In the genomic region with DNA sequence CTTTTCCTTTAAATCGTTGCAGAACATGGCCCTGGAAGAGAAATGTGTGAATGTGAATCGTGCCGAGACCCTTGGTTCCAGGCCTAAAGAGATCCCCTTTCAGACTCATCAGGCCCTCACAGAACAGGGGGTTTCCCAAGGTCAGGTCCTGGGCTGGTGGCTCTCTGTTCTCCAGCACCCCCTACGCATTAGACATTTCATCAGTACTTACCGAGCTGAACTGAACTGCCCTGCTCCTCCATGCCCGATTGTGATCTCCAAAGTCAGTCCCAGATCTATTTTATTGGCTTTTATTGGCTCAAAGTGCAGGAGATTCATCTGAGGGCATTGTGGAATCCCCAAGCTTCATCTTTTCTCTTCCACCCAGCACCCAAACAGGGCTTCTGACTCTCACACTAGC, we compare ENCODE assay signal across 13 cellular contexts. TPM values are rescaled to one million over a fixed set of nuclear protein-coding genes. Genes with fewer than 3 reads are reported as not detected.
DNase-seq lines count a peak whose midpoint lies in the region; ATAC-seq, FAIRE-seq and TF ChIP-seq lines count a peak whose summit lies in the region.
"Had no signal": no experiment of that assay in that cellular context is flagged by ENCODE, and none has a peak within 500 bp of the region (broad histone marks: within the 10 kb centered on the region; RNA-seq: fewer than 3 reads in every experiment).

No MANE protein-coding gene starts in this region.

- H3K27me3 Mint-ChIP-seq in activated naive CD4-positive, alpha-beta T cell treated with anti-CD3 and anti-CD28 coated beads, Interleukin-2, amount 10 ng/mL, durations not matched to agents 7 days and 5 days, result no peaks in the 10 kb centered on the region
- H3K27me3 Mint-ChIP-seq in stimulated activated naive B cell treated with anti-CD40 and anti-IgM and Interleukin-4, amounts not matched to agents 10 μg/mL and 1 μg/mL and 100 μg/mL, for 72 hours, result no peaks in the 10 kb centered on the region

- H3K4me1 ChIP-seq in Peyer's patch (peaks cover 0 to 19% (median 7%) of the 10 kb centered on the region in 4 donors), HAP-1 (peaks cover 1% of the 10 kb centered on the region)

- H3K27me3 ChIP-seq in Peyer's patch, result no peaks in the 10 kb centered on the region
- no peaks in the 10 kb centered on the region for H3K27me3 ChIP-seq in HAP-1 (ENCODE audit: low read depth)

- H3K36me3 Mint-ChIP-seq in activated naive CD4-positive, alpha-beta T cell treated with anti-CD3 and anti-CD28 coated beads, Interleukin-2, amount 10 ng/mL, durations not matched to agents 7 days and 5 days, result peaks cover 70% of the 10 kb centered on the region
- peaks cover 57 to 80% of the 10 kb centered on the region in 2 donors for H3K36me3 Mint-ChIP-seq in stimulated activated naive B cell treated with anti-CD40 and anti-IgM and Interleukin-4, amounts not matched to agents 10 μg/mL and 1 μg/mL and 100 μg/mL, for 72 hours

- CTCF ChIA-PET in activated naive CD4-positive, alpha-beta T cell treated with anti-CD3 and anti-CD28 coated beads, Interleukin-2, amount 10 ng/mL, durations not matched to agents 7 days and 5 days (lab: Charles Lee), result interaction anchor here (0.9 to 1.2 kb wide), 3 partner anchors 12 to 48 kb away, joined by 3 to 4 read pairs (median 3); no protein-coding TSS in a partner anchor

- in situ Hi-C loops in HAP-1 (cut with MboI; ENCODE audit: low sequenced_read_pairs), result no loop called here

- no peak for DNase-seq in activated naive CD4-positive, alpha-beta T cell treated with anti-CD3 and anti-CD28 coated beads, Interleukin-2, amount 10 ng/mL, durations not matched to agents 7 days and 5 days
- no peak for DNase-seq in activated naive CD4-positive, alpha-beta T cell treated with anti-CD3 and anti-CD28 coated beads, Interleukin-2, amount 50 U/mL, for 16 hours
- peak in 2 of 3 donors; percentile 27 to 50 for DNase-seq in Peyer's patch
- peak; percentile 29 for DNase-seq in stimulated activated naive B cell treated with anti-CD40 and anti-IgM and Interleukin-4, amounts not matched to agents 10 μg/mL and 1 μg/mL and 100 μg/mL, for 72 hours
- no peak for DNase-seq in HAP-1 (ENCODE audit: low spot score in 2 of 2)
- DNase-seq in D721Med (ENCODE audit: insufficient read length, low spot score), result no peak
- DNase-seq: NCI-H510A treated with DMSO at 0.1 percent for 48 hours, retina had no signal

- TF ChIP-seq CTCF in Peyer's patch (IDR thresholded peaks at IDR 0.05) (no peak), D721Med (IDR thresholded peaks at IDR 0.05; ENCODE audit: insufficient read depth, missing control alignments) (no peak)

- H3K4me3 ChIP-seq in Peyer's patch (no peak overlapping the region), HAP-1 (no peak overlapping the region)
- H3K4me3 ChIP-seq: K562, lung had no signal

- peak overlapping the region; percentile 91 for H3K27ac Mint-ChIP-seq in activated naive CD4-positive, alpha-beta T cell treated with anti-CD3 and anti-CD28 coated beads, Interleukin-2, amount 10 ng/mL, durations not matched to agents 7 days and 5 days
- peak overlapping the region; percentile 90 for H3K27ac Mint-ChIP-seq in stimulated activated naive B cell treated with anti-CD40 and anti-IgM and Interleukin-4, amounts not matched to agents 10 μg/mL and 1 μg/mL and 100 μg/mL, for 72 hours

- no peak for TF ChIP-seq POLR2A in Peyer's patch (IDR thresholded peaks at IDR 0.05)

- H3K27ac ChIP-seq in Peyer's patch, result peak overlapping the region in 3 of 4 donors; percentile 61 to 67 (median 64)

- no peaks in the 10 kb centered on the region for H3K36me3 ChIP-seq in Peyer's patch
- no peaks in the 10 kb centered on the region for H3K36me3 ChIP-seq in HAP-1 (replicated peaks)

- FAIRE-seq in D721Med (lab: Jason Lieb, UNC), result no peak
- FAIRE-seq: H54, K562 had no signal

- peaks cover 49% of the 10 kb centered on the region for H3K4me1 Mint-ChIP-seq in activated naive CD4-positive, alpha-beta T cell treated with anti-CD3 and anti-CD28 coated beads, Interleukin-2, amount 10 ng/mL, durations not matched to agents 7 days and 5 days
- H3K4me1 Mint-ChIP-seq in stimulated activated naive B cell treated with anti-CD40 and anti-IgM and Interleukin-4, amounts not matched to agents 10 μg/mL and 1 μg/mL and 100 μg/mL, for 72 hours, result peaks cover 50 to 73% of the 10 kb centered on the region in 2 donors

- peak overlapping the region; percentile 7 for H3K4me3 Mint-ChIP-seq in activated naive CD4-positive, alpha-beta T cell treated with anti-CD3 and anti-CD28 coated beads, Interleukin-2, amount 10 ng/mL, durations not matched to agents 7 days and 5 days
- peak overlapping the region; percentile 79 to 82 for H3K4me3 Mint-ChIP-seq in stimulated activated naive B cell treated with anti-CD40 and anti-IgM and Interleukin-4, amounts not matched to agents 10 μg/mL and 1 μg/mL and 100 μg/mL, for 72 hours

- H3K9me3 ChIP-seq in Peyer's patch (no peaks in the 10 kb centered on the region), HAP-1 (peaks cover 3% of the 10 kb centered on the region; the same call in 1 of the 2 replicates)

- H3K9me3 Mint-ChIP-seq in activated naive CD4-positive, alpha-beta T cell treated with anti-CD3 and anti-CD28 coated beads, Interleukin-2, amount 10 ng/mL, durations not matched to agents 7 days and 5 days, result peaks cover 4% of the 10 kb centered on the region
- no peaks in the 10 kb centered on the region for H3K9me3 Mint-ChIP-seq in stimulated activated naive B cell treated with anti-CD40 and anti-IgM and Interleukin-4, amounts not matched to agents 10 μg/mL and 1 μg/mL and 100 μg/mL, for 72 hours

- ATAC-seq in HG02798 (IDR thresholded peaks at IDR 0.05; ENCODE audit: poor library complexity, unreplicated experiment), result peak; percentile 47
- peak; percentile 83 to 88 for ATAC-seq in stimulated activated naive B cell treated with anti-CD40 and anti-IgM and Interleukin-4, amounts not matched to agents 10 μg/mL and 1 μg/mL and 100 μg/mL, for 72 hours (replicated peaks)
- no peak for ATAC-seq in GM18520 (IDR thresholded peaks at IDR 0.05; ENCODE audit: unreplicated experiment)
- ATAC-seq: K562 had no signal

RNA-seq across cellular contexts. Expression of a gene that starts 27.5 kb away (rescaled TPM):
- total RNA-seq in Peyer's patch, result 10 to 100 TPM in 1 of 4 donors, 1 to 10 TPM in 3; 1.6 to 53.6 (median 4.9) TPM

Comparison
In these comparisons a context has a peak if more than half of its experiments do, and no peak if none do; other contexts are left out.
1. DNase-seq: peak in Peyer's patch (2 of 3) and stimulated activated naive B cell treated with anti-CD40 and anti-IgM and Interleukin-4, amounts not matched to agents 10 μg/mL and 1 μg/mL and 100 μg/mL, for 72 hours (single experiment); none in activated naive CD4-positive, alpha-beta T cell treated with anti-CD3 and anti-CD28 coated beads, Interleukin-2, amount 10 ng/mL, durations not matched to agents 7 days and 5 days (single experiment), activated naive CD4-positive, alpha-beta T cell treated with anti-CD3 and anti-CD28 coated beads, Interleukin-2, amount 50 U/mL, for 16 hours (single experiment), HAP-1 (0 of 2) and D721Med (single experiment).